In genomic region chr14:71220462-71220861, GRCh38 we compare ENCODE assay signal across 26 cellular contexts.
"Had no signal": no experiment of that assay in that cellular context is flagged by ENCODE, and none has a peak within 500 bp of the region (broad histone marks: within the 10 kb centered on the region; RNA-seq: fewer than 3 reads in every experiment).

No MANE protein-coding gene starts in this region.

- H3K9me3 ChIP-seq: suprapubic skin, tibial artery had no signal

- H3K27me3 ChIP-seq: suprapubic skin, tibial artery had no signal

- H3K36me3 ChIP-seq: suprapubic skin, tibial artery, WERI-Rb-1 had no signal

- H3K27ac ChIP-seq: suprapubic skin, tibial artery, WERI-Rb-1 had no signal

- FAIRE-seq: bronchial epithelial cell, kidney had no signal

- H3K4me1 ChIP-seq: suprapubic skin had no signal

- DNase-seq: activated CD4-positive, alpha-beta T cell treated with anti-CD3 and anti-CD28 coated beads, Interleukin-2, amount 50 U/mL, for 1 hour; activated CD4-positive, CD25-positive, alpha-beta regulatory T cell treated with anti-CD3 and anti-CD28 coated beads, Interleukin-2, amount 50 U/mL, for 72 hours; activated CD8-positive, alpha-beta memory T cell treated with anti-CD3 and anti-CD28 coated beads, Interleukin-2, amount 10 ng/mL, durations not matched to agents 7 days and 5 days; activated CD8-positive, alpha-beta T cell treated with anti-CD3 and anti-CD28 coated beads for 36 hours; activated naive CD4-positive, alpha-beta T cell; activated T-cell treated with anti-CD3 and anti-CD28 coated beads for 4 hours; activated T-cell treated with anti-CD3 and anti-CD28 coated beads, Interleukin-2, amount 50 U/mL, for 72 hours; endodermal cell; foreskin fibroblast; immature natural killer cell; kidney; left colon; right cardiac atrium; stimulated activated CD4-positive, alpha-beta T cell treated with anti-CD3 and anti-CD28 coated beads, Interleukin-1b, Interleukin-23, amount 100 ng/mL, for 48 hours; stimulated activated CD4-positive, alpha-beta T cell treated with anti-CD3 and anti-CD28 coated beads, Interleukin-4, amount 100 ng/mL, for 4 hours; stimulated activated CD8-positive, alpha-beta memory T cell treated with anti-CD3 and anti-CD28 coated beads, Interleukin-4, amount 100 ng/mL, for 48 hours; stimulated activated naive B cell treated with anti-CD40 and anti-IgM and Interleukin-4, amounts not matched to agents 10 μg/mL and 1 μg/mL and 100 μg/mL, for 72 hours; SW 1271; T-helper 9 cell; tibial artery; WERI-Rb-1 had no signal

- ATAC-seq: activated CD8-positive, alpha-beta memory T cell treated with anti-CD3 and anti-CD28 coated beads, Interleukin-2, amount 10 ng/mL, durations not matched to agents 7 days and 5 days; activated CD8-positive, alpha-beta T cell treated with anti-CD3 and anti-CD28 coated beads for 36 hours; activated naive CD4-positive, alpha-beta T cell treated with anti-CD3 and anti-CD28 coated beads, Interleukin-2, amount 50 U/mL, for 72 hours; activated T-cell treated with anti-CD3 and anti-CD28 coated beads, Interleukin-2, amount 50 U/mL, for 72 hours; esophagus mucosa; left colon; natural killer cell treated with Interleukin-12 subunit alpha and Interleukin-12 subunit beta and Interleukin-15 and Interleukin-18, amount 100 ng/mL, for 72 hours; right cardiac atrium; stimulated activated naive B cell treated with anti-CD40 and anti-IgM and Interleukin-4, amounts not matched to agents 10 μg/mL and 1 μg/mL and 100 μg/mL, for 72 hours had no signal

- H3K4me3 ChIP-seq: suprapubic skin, tibial artery had no signal
